Comparison of ENCODE assay signal across 18 cellular contexts in the genomic region with DNA sequence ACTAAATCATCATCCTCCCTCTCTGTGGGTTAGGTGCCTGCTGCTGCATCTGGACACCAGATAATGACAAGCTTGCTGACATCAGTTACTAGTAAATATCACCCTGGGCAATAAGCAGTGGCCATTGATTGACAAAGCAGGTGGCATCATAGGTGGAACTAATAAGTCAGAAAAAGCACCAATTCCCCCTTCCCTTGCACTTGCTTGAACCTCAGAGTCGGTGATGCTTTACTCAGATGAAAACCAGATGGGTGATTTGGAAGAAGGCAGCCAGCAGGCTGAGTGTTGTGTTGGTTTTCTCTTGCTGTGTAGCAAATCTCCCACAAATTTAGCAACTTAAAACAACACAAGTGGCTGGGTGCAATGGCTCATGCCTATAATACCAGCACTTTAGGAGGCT.
DNase-seq lines count a peak whose midpoint lies in the region; ATAC-seq and TF ChIP-seq lines count a peak whose summit lies in the region.
"Had no signal": no experiment of that assay in that cellular context is flagged by ENCODE, and none has a peak within 500 bp of the region (broad histone marks: within the 10 kb centered on the region; RNA-seq: fewer than 3 reads in every experiment).

No MANE protein-coding gene starts in this region.

- intact Hi-C loops in natural killer cell (cut with micrococcal nuclease) (no loop called here), sigmoid colon (cut with DNase I) (no loop called here)

- no peak for TF ChIP-seq EP300 in sigmoid colon (IDR thresholded peaks at IDR 0.05)

- H3K4me3 ChIP-seq in fibroblast of mammary gland (ENCODE audit: control insufficient read depth, low read depth, low read length), result no peak overlapping the region
- no peak overlapping the region for H3K4me3 ChIP-seq in sigmoid colon
- H3K4me3 ChIP-seq: BLaER1 treated with 17β-estradiol and CSF1 and Interleukin-3, amounts not matched to agents 10 nM and 100 nM; PC-9 had no signal

- H3K9me3 Mint-ChIP-seq in natural killer cell, result no peaks in the 10 kb centered on the region
- H3K9me3 Mint-ChIP-seq in natural killer cell treated with Interleukin-12 subunit alpha and Interleukin-12 subunit beta and Interleukin-15 and Interleukin-18, amount 100 ng/mL, for 72 hours, result no peaks in the 10 kb centered on the region
- no peaks in the 10 kb centered on the region for H3K9me3 Mint-ChIP-seq in stimulated activated naive B cell treated with anti-CD40 and anti-IgM and Interleukin-4, amounts not matched to agents 10 μg/mL and 1 μg/mL and 100 μg/mL, for 72 hours
- no peaks in the 10 kb centered on the region for H3K9me3 Mint-ChIP-seq in activated T-cell treated with anti-CD3 and anti-CD28 coated beads, Interleukin-2, amount 50 U/mL, for 4 hours
- H3K9me3 Mint-ChIP-seq: CD8-positive, alpha-beta memory T cell had no signal

- H3K9me3 ChIP-seq in T-helper 17 cell (ENCODE audit: control insufficient read depth, low read length, poor library complexity, severe bottlenecking), result no peaks in the 10 kb centered on the region
- no peaks in the 10 kb centered on the region for H3K9me3 ChIP-seq in sigmoid colon
- H3K9me3 ChIP-seq: BLaER1 treated with 17β-estradiol and CSF1 and Interleukin-3, amounts not matched to agents 10 nM and 100 nM had no signal

- H3K27me3 ChIP-seq in sigmoid colon, result no peaks in the 10 kb centered on the region
- H3K27me3 ChIP-seq: BLaER1 treated with 17β-estradiol and CSF1 and Interleukin-3, amounts not matched to agents 10 nM and 100 nM had no signal

- H3K36me3 Mint-ChIP-seq in natural killer cell (no peaks in the 10 kb centered on the region), T-helper 17 cell (ENCODE audit: low read depth) (peaks cover 9% of the 10 kb centered on the region)
- no peaks in the 10 kb centered on the region for H3K36me3 Mint-ChIP-seq in natural killer cell treated with Interleukin-12 subunit alpha and Interleukin-12 subunit beta and Interleukin-15 and Interleukin-18, amount 100 ng/mL, for 72 hours
- peaks cover 6 to 11% of the 10 kb centered on the region in 2 donors for H3K36me3 Mint-ChIP-seq in stimulated activated naive B cell treated with anti-CD40 and anti-IgM and Interleukin-4, amounts not matched to agents 10 μg/mL and 1 μg/mL and 100 μg/mL, for 72 hours
- peaks cover 25% of the 10 kb centered on the region for H3K36me3 Mint-ChIP-seq in activated T-cell treated with anti-CD3 and anti-CD28 coated beads, Interleukin-2, amount 50 U/mL, for 4 hours (ENCODE audit: insufficient read depth)

- no peak overlapping the region for H3K4me3 Mint-ChIP-seq in natural killer cell
- H3K4me3 Mint-ChIP-seq in natural killer cell treated with Interleukin-12 subunit alpha and Interleukin-12 subunit beta and Interleukin-15 and Interleukin-18, amount 100 ng/mL, for 72 hours, result no peak overlapping the region
- no peak overlapping the region for H3K4me3 Mint-ChIP-seq in T-helper 17 cell
- H3K4me3 Mint-ChIP-seq in stimulated activated naive B cell treated with anti-CD40 and anti-IgM and Interleukin-4, amounts not matched to agents 10 μg/mL and 1 μg/mL and 100 μg/mL, for 72 hours, result no peak overlapping the region
- H3K4me3 Mint-ChIP-seq in activated T-cell treated with anti-CD3 and anti-CD28 coated beads, Interleukin-2, amount 50 U/mL, for 4 hours, result no peak overlapping the region

- ATAC-seq in natural killer cell (no peak), T-helper 17 cell (no peak), GM19397 (IDR thresholded peaks at IDR 0.05; ENCODE audit: unreplicated experiment) (no peak)
- ATAC-seq in natural killer cell treated with Interleukin-12 subunit alpha and Interleukin-12 subunit beta and Interleukin-15 and Interleukin-18, amount 100 ng/mL, for 72 hours, result no peak
- peak in 1 of 2 donors; percentile 6 for ATAC-seq in stimulated activated naive B cell treated with anti-CD40 and anti-IgM and Interleukin-4, amounts not matched to agents 10 μg/mL and 1 μg/mL and 100 μg/mL, for 72 hours (replicated peaks)
- no peak for ATAC-seq in activated T-cell treated with anti-CD3 and anti-CD28 coated beads, Interleukin-2, amount 50 U/mL, for 4 hours

- no peaks in the 10 kb centered on the region for H3K4me1 ChIP-seq in sigmoid colon

- DNase-seq in natural killer cell (no peak), T-helper 17 cell (no peak), fibroblast of mammary gland (ENCODE audit: low read depth) (peak; percentile 20), sigmoid colon (no peak)
- no peak for DNase-seq in natural killer cell treated with Interleukin-12 subunit alpha and Interleukin-12 subunit beta and Interleukin-15 and Interleukin-18, amount 100 ng/mL, for 72 hours (ENCODE audit: low spot score)
- DNase-seq in stimulated activated naive B cell treated with anti-CD40 and anti-IgM and Interleukin-4, amounts not matched to agents 10 μg/mL and 1 μg/mL and 100 μg/mL, for 72 hours, result no peak
- DNase-seq in activated T-cell treated with anti-CD3 and anti-CD28 coated beads, Interleukin-2, amount 50 U/mL, for 4 hours, result no peak
- DNase-seq: CD8-positive, alpha-beta memory T cell; DMS79 treated with DMSO at 0.1 percent for 48 hours; IMR-90; NCI-H1048; NCI-H1436 treated with DMSO at 0.1 percent for 48 hours; NCI-H2029; NCI-H345; NCI-H524 treated with DMSO at 0.1 percent for 48 hours; PC-9 had no signal

- peak overlapping the region; percentile 42 to 70 for H3K27ac Mint-ChIP-seq in natural killer cell
- peak overlapping the region in 1 of 2 donors; percentile 76 for H3K27ac Mint-ChIP-seq in natural killer cell treated with Interleukin-12 subunit alpha and Interleukin-12 subunit beta and Interleukin-15 and Interleukin-18, amount 100 ng/mL, for 72 hours
- peak overlapping the region; percentile 59 for H3K27ac Mint-ChIP-seq in T-helper 17 cell
- H3K27ac Mint-ChIP-seq in stimulated activated naive B cell treated with anti-CD40 and anti-IgM and Interleukin-4, amounts not matched to agents 10 μg/mL and 1 μg/mL and 100 μg/mL, for 72 hours, result peak overlapping the region; percentile 89

- H3K27me3 Mint-ChIP-seq in natural killer cell (ENCODE audit: low read depth in 2 of 2) (no peaks in the 10 kb centered on the region), T-helper 17 cell (no peaks in the 10 kb centered on the region)
- H3K27me3 Mint-ChIP-seq in natural killer cell treated with Interleukin-12 subunit alpha and Interleukin-12 subunit beta and Interleukin-15 and Interleukin-18, amount 100 ng/mL, for 72 hours, result no peaks in the 10 kb centered on the region
- H3K27me3 Mint-ChIP-seq in stimulated activated naive B cell treated with anti-CD40 and anti-IgM and Interleukin-4, amounts not matched to agents 10 μg/mL and 1 μg/mL and 100 μg/mL, for 72 hours, result no peaks in the 10 kb centered on the region
- no peaks in the 10 kb centered on the region for H3K27me3 Mint-ChIP-seq in activated T-cell treated with anti-CD3 and anti-CD28 coated beads, Interleukin-2, amount 50 U/mL, for 4 hours (ENCODE audit: low read depth)

- no peak overlapping the region for H3K27ac ChIP-seq in sigmoid colon
- H3K27ac ChIP-seq: PC-9 had no signal

- no peak for TF ChIP-seq CTCF in natural killer cell (IDR thresholded peaks at IDR 0.05)
- TF ChIP-seq CTCF in fibroblast of mammary gland (conservative IDR thresholded peaks at IDR 0.05; ENCODE audit: control insufficient read depth, insufficient read depth, low read depth, low read length), result no peak
- TF ChIP-seq CTCF in sigmoid colon (IDR thresholded peaks at IDR 0.05), result no peak

- 91 to 98% methylated on average over 1 of the region's 1 CpG for WGBS in sigmoid colon, 2 donors

- peaks cover 28 to 48% of the 10 kb centered on the region in 2 donors for H3K4me1 Mint-ChIP-seq in natural killer cell
- H3K4me1 Mint-ChIP-seq in natural killer cell treated with Interleukin-12 subunit alpha and Interleukin-12 subunit beta and Interleukin-15 and Interleukin-18, amount 100 ng/mL, for 72 hours (ENCODE audit: low read depth in 2 of 2), result peaks cover 17 to 24% of the 10 kb centered on the region in 2 donors
- H3K4me1 Mint-ChIP-seq in T-helper 17 cell, result peaks cover 23% of the 10 kb centered on the region
- peaks cover 32 to 57% of the 10 kb centered on the region in 2 donors for H3K4me1 Mint-ChIP-seq in stimulated activated naive B cell treated with anti-CD40 and anti-IgM and Interleukin-4, amounts not matched to agents 10 μg/mL and 1 μg/mL and 100 μg/mL, for 72 hours
- peaks cover 14% of the 10 kb centered on the region for H3K4me1 Mint-ChIP-seq in activated T-cell treated with anti-CD3 and anti-CD28 coated beads, Interleukin-2, amount 50 U/mL, for 4 hours (ENCODE audit: low read depth)

- no peak for TF ChIP-seq POLR2A in sigmoid colon (IDR thresholded peaks at IDR 0.05)

- H3K36me3 ChIP-seq in sigmoid colon, result no peaks in the 10 kb centered on the region
